Comparison of ENCODE assay signal across 11 cellular contexts in the genomic region with DNA sequence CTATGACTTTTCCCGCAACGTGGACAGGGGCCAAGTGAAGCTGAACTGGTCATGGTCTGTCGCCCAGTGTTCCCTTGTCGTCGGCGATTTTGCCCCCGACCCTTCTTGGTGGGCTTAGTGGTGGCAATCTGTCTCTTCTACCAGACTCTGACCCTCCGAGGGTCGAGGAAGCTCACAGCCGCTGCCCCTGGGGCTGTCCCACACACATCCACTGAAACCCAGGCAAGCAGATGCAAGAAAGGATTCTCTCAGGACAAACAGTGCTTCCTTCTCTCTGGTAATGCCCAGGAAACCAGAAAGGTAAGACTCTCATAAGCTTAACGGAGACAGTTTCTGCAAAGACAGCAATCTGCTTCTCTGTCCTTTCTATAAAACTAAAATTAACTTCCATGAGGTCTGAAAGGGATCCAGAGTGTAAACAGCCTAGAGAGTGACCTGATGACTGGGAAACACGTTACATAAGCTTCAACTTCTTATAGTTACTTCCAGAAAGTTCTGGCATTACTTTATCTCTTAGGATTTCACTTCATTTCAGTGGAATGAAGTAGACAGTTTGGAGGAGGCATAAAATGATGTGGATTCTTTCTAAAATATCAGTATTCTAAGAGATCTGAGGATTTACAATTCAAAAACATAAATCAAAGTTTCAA. TPM values are rescaled to one million over a fixed set of nuclear protein-coding genes. Genes with fewer than 3 reads are reported as not detected.
DNase-seq lines count a peak whose midpoint lies in the region; FAIRE-seq and TF ChIP-seq lines count a peak whose summit lies in the region.
"Had no signal": no experiment of that assay in that cellular context is flagged by ENCODE, and none has a peak within 500 bp of the region (broad histone marks: within the 10 kb centered on the region; RNA-seq: fewer than 3 reads in every experiment).

No MANE protein-coding gene starts in this region.

- H3K9me3 Mint-ChIP-seq in activated CD4-positive, alpha-beta memory T cell treated with anti-CD3 and anti-CD28 coated beads, Interleukin-2, amount 10 ng/mL, durations not matched to agents 7 days and 5 days = no peaks in the 10 kb centered on the region
- H3K9me3 Mint-ChIP-seq: activated CD4-positive, alpha-beta T cell treated with anti-CD3 and anti-CD28 coated beads, Interleukin-2, amount 10 ng/mL, durations not matched to agents 24 days and 14 days; naive thymus-derived CD8-positive, alpha-beta T cell had no signal

- no peaks in the 10 kb centered on the region for H3K36me3 Mint-ChIP-seq in activated CD4-positive, alpha-beta memory T cell treated with anti-CD3 and anti-CD28 coated beads, Interleukin-2, amount 10 ng/mL, durations not matched to agents 7 days and 5 days (ENCODE audit: low read depth)
- H3K36me3 Mint-ChIP-seq: naive thymus-derived CD8-positive, alpha-beta T cell had no signal

- H4K20me1 ChIP-seq in GM23248 (ENCODE audit: insufficient read depth) = no peaks in the 10 kb centered on the region
- no peaks in the 10 kb centered on the region for H4K20me1 ChIP-seq in smooth muscle cell (ENCODE audit: low read depth)

- H3K27me3 Mint-ChIP-seq in activated CD4-positive, alpha-beta memory T cell treated with anti-CD3 and anti-CD28 coated beads, Interleukin-2, amount 10 ng/mL, durations not matched to agents 7 days and 5 days = peaks cover 54% of the 10 kb centered on the region

- peaks cover 46% of the 10 kb centered on the region for H3K79me2 ChIP-seq in GM23248 (ENCODE audit: insufficient read depth)
- H3K79me2 ChIP-seq in smooth muscle cell (ENCODE audit: low read depth) = peaks cover 31% of the 10 kb centered on the region

- H3K9ac ChIP-seq in GM23248 = peak overlapping the region; percentile 78
- H3K9ac ChIP-seq in liver (ENCODE audit: low read depth in 1 of 2, low read length in 2 of 2) = peak overlapping the region; percentile 97 to 98
- H3K9ac ChIP-seq in smooth muscle cell (ENCODE audit: low read depth) = peak overlapping the region; percentile 78

- in situ Hi-C loops in GM23248 (cut with MboI) = loop anchor here (5.0 to 25.0 kb wide), 3 partner anchors 93 to 548 kb away; a partner anchor contains a TSS

- H3F3A ChIP-seq in GM23248 (ENCODE audit: insufficient read depth) (peaks cover 65% of the 10 kb centered on the region), smooth muscle cell (ENCODE audit: low read depth) (peaks cover 18% of the 10 kb centered on the region)

- TF ChIP-seq RAD21 in liver (IDR thresholded peaks at IDR 0.05) = peak in 1 of 2 donors; percentile 12

- no peak for FAIRE-seq in H54 (lab: Jason Lieb, UNC)

- no peak overlapping the region for H3K27ac Mint-ChIP-seq in activated CD4-positive, alpha-beta memory T cell treated with anti-CD3 and anti-CD28 coated beads, Interleukin-2, amount 10 ng/mL, durations not matched to agents 7 days and 5 days
- H3K27ac Mint-ChIP-seq: activated CD4-positive, alpha-beta T cell treated with anti-CD3 and anti-CD28 coated beads, Interleukin-2, amount 10 ng/mL, durations not matched to agents 24 days and 14 days had no signal

- POLR2A ChIA-PET in activated CD4-positive, alpha-beta memory T cell treated with anti-CD3 and anti-CD28 coated beads, Interleukin-2, amount 10 ng/mL, durations not matched to agents 7 days and 5 days (lab: Charles Lee) = interaction anchor here (1.6 kb wide), 1 partner anchor 39 kb away, joined by 7 read pairs; a partner anchor contains a TSS

- H3K9me3 ChIP-seq in GM23248 (ENCODE audit: low read depth) (no peaks in the 10 kb centered on the region), liver (ENCODE audit: control insufficient read depth in 4 of 4, low read length in 3 of 4) (no peaks in the 10 kb centered on the region), smooth muscle cell (replicated peaks; ENCODE audit: low read depth) (no peaks in the 10 kb centered on the region)

- H3K4me3 ChIP-seq in GM23248 (peak overlapping the region; percentile 78), cardiac fibroblast (replicated peaks in 1 of 2; ENCODE audit: low read depth in 2 of 2, low read length in 2 of 2) (peak overlapping the region; percentile 40 to 68), liver (ENCODE audit: low read depth in 1 of 3, low read length in 3 of 3) (peak overlapping the region; percentile 61 to 91 (median 76)), smooth muscle cell (peak overlapping the region; percentile 59)

- CTCF ChIA-PET in activated CD4-positive, alpha-beta memory T cell treated with anti-CD3 and anti-CD28 coated beads, Interleukin-2, amount 10 ng/mL, durations not matched to agents 7 days and 5 days (lab: Charles Lee) = interaction anchor here (0.6 to 2.5 kb wide), 6 partner anchors 35 to 147 kb away, joined by 3 to 12 read pairs (median 4); a partner anchor contains a TSS

- TF ChIP-seq CTCF in cardiac fibroblast (IDR thresholded peaks at IDR 0.05; ENCODE audit: low read depth, low read length) = no peak
- no peak for TF ChIP-seq CTCF in liver (IDR thresholded peaks at IDR 0.05; ENCODE audit: low read depth, low read length, missing input control)
- TF ChIP-seq CTCF in smooth muscle cell (IDR thresholded peaks at IDR 0.05; ENCODE audit: borderline replicate concordance, insufficient read depth, poor library complexity, severe bottlenecking) = no peak

- peaks cover 23% of the 10 kb centered on the region for H3K4me1 Mint-ChIP-seq in activated CD4-positive, alpha-beta memory T cell treated with anti-CD3 and anti-CD28 coated beads, Interleukin-2, amount 10 ng/mL, durations not matched to agents 7 days and 5 days

- H3K4me2 ChIP-seq in GM23248 (ENCODE audit: unreplicated experiment) = peak overlapping the region; percentile 91
- peak overlapping the region; percentile 91 for H3K4me2 ChIP-seq in smooth muscle cell

- H3K4me3 Mint-ChIP-seq in activated CD4-positive, alpha-beta memory T cell treated with anti-CD3 and anti-CD28 coated beads, Interleukin-2, amount 10 ng/mL, durations not matched to agents 7 days and 5 days = no peak overlapping the region

- 1 to 2% methylated on average over 12 of the region's 12 CpGs for WGBS in GM23248 (ENCODE audit: low coverage in 1 of 2, low lambda C conversion rate in 2 of 2, missing lambda C conversion rate in 2 of 2), 2 experiments
- WGBS in liver = 9% methylated on average over 12 of the region's 12 CpGs
- 57% methylated on average over 12 of the region's 12 CpGs for WGBS in smooth muscle cell (ENCODE audit: low lambda C conversion rate)

- peaks cover 49% of the 10 kb centered on the region for H3K4me1 ChIP-seq in GM23248 (ENCODE audit: insufficient read depth)
- peaks cover 0 to 33% (median 16%) of the 10 kb centered on the region in 4 donors for H3K4me1 ChIP-seq in liver (ENCODE audit: control insufficient read depth in 4 of 4, insufficient read depth in 4 of 4, low read length in 3 of 4)
- H3K4me1 ChIP-seq in smooth muscle cell (ENCODE audit: low read depth) = peaks cover 11% of the 10 kb centered on the region

- DNase-seq in GM23248 (peak; percentile 48), cardiac fibroblast (ENCODE audit: low read depth in 2 of 2) (peak; percentile 43 to 49), smooth muscle cell (lab: John Stamatoyannopoulos, UW; ENCODE audit: unreplicated experiment) (no peak), H54 (ENCODE audit: insufficient read length, low spot score) (no peak), mucosa of gallbladder (ENCODE audit: low spot score) (no peak)
- DNase-seq in activated CD4-positive, alpha-beta T cell treated with anti-CD3 and anti-CD28 coated beads for 4 hours = no peak
- no peak for DNase-seq in activated CD4-positive, alpha-beta memory T cell treated with anti-CD3 and anti-CD28 coated beads, Interleukin-2, amount 10 ng/mL, durations not matched to agents 7 days and 5 days
- DNase-seq: activated CD4-positive, alpha-beta T cell treated with anti-CD3 and anti-CD28 coated beads, Interleukin-2, amount 10 ng/mL, durations not matched to agents 24 days and 14 days; NCI-H82 had no signal

- H3K27ac ChIP-seq in GM23248 (peak overlapping the region; percentile 71), liver (ENCODE audit: low read depth in 1 of 2, low read length in 2 of 2) (peak overlapping the region; percentile 95 to 99), smooth muscle cell (ENCODE audit: low read depth) (peak overlapping the region; percentile 90)

- no peaks in the 10 kb centered on the region for H3K36me3 ChIP-seq in GM23248 (ENCODE audit: low read depth)
- H3K36me3 ChIP-seq in liver (ENCODE audit: control insufficient read depth in 4 of 4, insufficient read depth in 3 of 4, low read depth in 1 of 4, low read length in 3 of 4) = no peaks in the 10 kb centered on the region
- H3K36me3 ChIP-seq in smooth muscle cell (ENCODE audit: low read depth) = no peaks in the 10 kb centered on the region

- no peak for TF ChIP-seq POLR2A in H54 (IDR thresholded peaks at IDR 0.05; ENCODE audit: low read depth, low read length)

- no peaks in the 10 kb centered on the region for H3K9me2 ChIP-seq in GM23248 (ENCODE audit: insufficient read depth)

- no peaks in the 10 kb centered on the region for H3K27me3 ChIP-seq in GM23248 (replicated peaks; ENCODE audit: insufficient read depth)
- no peaks in the 10 kb centered on the region for H3K27me3 ChIP-seq in liver (ENCODE audit: control insufficient read depth in 4 of 4, insufficient read depth in 4 of 4, low read length in 3 of 4)
- H3K27me3 ChIP-seq in smooth muscle cell (ENCODE audit: low read depth) = no peaks in the 10 kb centered on the region

- H2AFZ ChIP-seq in GM23248 (peak overlapping the region; percentile 83), smooth muscle cell (ENCODE audit: low read depth) (peak overlapping the region; percentile 89)

TF ChIP-seq in liver, 16 proteins besides CTCF, POLR2A, EP300 and RAD21 (continues in another document):
- TF ChIP-seq FOXA2 (IDR thresholded peaks at IDR 0.05) = peak; percentile 35
- peak; percentile 58 for TF ChIP-seq YY1 (IDR thresholded peaks at IDR 0.05)
- no peak for TF ChIP-seq SP1 (IDR thresholded peaks at IDR 0.05)
- no peak for TF ChIP-seq HNF4A (conservative IDR thresholded peaks at IDR 0.05)
- TF ChIP-seq NR2F2 (IDR thresholded peaks at IDR 0.05) = no peak

RNA-seq across cellular contexts. Expression of a gene that starts 1.2 kb away (rescaled TPM):
- total RNA-seq in GM23248 (2014; rRNA removed; shearing (Covaris generic)) = 20.2 and 23.0 TPM in 2 replicates
- 12.4 and 13.5 TPM in 2 replicates for polyA plus RNA-seq in GM23248 (2016; fragmentation: Nextera tagmentation; extraction: Ambion mirVana)
- total RNA-seq in liver = 10 to 100 TPM in 1 of 2 donors, 1 to 10 TPM in 1; 8.5 to 58.0 TPM
- 10 to 100 TPM; 11.1 to 18.1 TPM for polyA plus RNA-seq in liver
- total RNA-seq in smooth muscle cell = 12.9 and 21.6 TPM in 2 replicates
- polyA plus RNA-seq in smooth muscle cell = 5.8 and 9.5 TPM in 2 replicates
- not detected for total RNA-seq in activated CD4-positive, alpha-beta memory T cell treated with anti-CD3 and anti-CD28 coated beads, Interleukin-2, amount 10 ng/mL, durations not matched to agents 7 days and 5 days
- 58.6 TPM for total RNA-seq in mucosa of gallbladder
- total RNA-seq: activated CD4-positive, alpha-beta T cell treated with anti-CD3 and anti-CD28 coated beads, Interleukin-2, amount 10 ng/mL, durations not matched to agents 24 days and 14 days; naive thymus-derived CD8-positive, alpha-beta T cell had no signal
- polyA plus RNA-seq: naive thymus-derived CD8-positive, alpha-beta T cell had no signal

RNA-seq across cellular contexts. Expression of a gene that starts 39.1 kb away (rescaled TPM):
- 10.1 and 13.3 TPM in 2 replicates for total RNA-seq in GM23248 (2014; rRNA removed; shearing (Covaris generic))
- polyA plus RNA-seq in GM23248 (2016; fragmentation: Nextera tagmentation; extraction: Ambion mirVana) (21.6 and 27.0 TPM in 2 replicates), liver (10 to 100 TPM in 1 of 2 donors, 1 to 10 TPM in 1; 3.8 to 11.9 TPM), smooth muscle cell (8.4 and 12.4 TPM in 2 replicates)
- total RNA-seq in liver (10 to 100 TPM in 1 of 2 donors, 1 to 10 TPM in 1; 10.0 to 14.0 TPM), smooth muscle cell (11.8 and 23.1 TPM in 2 replicates), mucosa of gallbladder (14.4 TPM)
- total RNA-seq in activated CD4-positive, alpha-beta memory T cell treated with anti-CD3 and anti-CD28 coated beads, Interleukin-2, amount 10 ng/mL, durations not matched to agents 7 days and 5 days = 10 to 100 TPM; 22.2 to 26.5 TPM

Comparison
In these comparisons a context has a peak if more than half of its experiments do, and no peak if none do; other contexts are left out.
1. DNase-seq: peak in GM23248 (single experiment) and cardiac fibroblast (2 of 2); none in smooth muscle cell (single experiment), activated CD4-positive, alpha-beta T cell treated with anti-CD3 and anti-CD28 coated beads for 4 hours (0 of 2), H54 (single experiment), activated CD4-positive, alpha-beta memory T cell treated with anti-CD3 and anti-CD28 coated beads, Interleukin-2, amount 10 ng/mL, durations not matched to agents 7 days and 5 days (single experiment) and mucosa of gallbladder (single experiment).
2. RNA of a gene that starts 1.2 kb away (total RNA-seq): 58.6 TPM in mucosa of gallbladder (single experiment), 8.5 to 58.0 TPM in liver, 20.2 to 23.0 TPM in GM23248 and 12.9 to 21.6 TPM in smooth muscle cell; not detected in activated CD4-positive, alpha-beta memory T cell treated with anti-CD3 and anti-CD28 coated beads, Interleukin-2, amount 10 ng/mL, durations not matched to agents 7 days and 5 days; every median in the first group is over 4 times any median in the second.
3. Peak in every context shown above with its lines, with median percentiles within 50 percentile points of each other: H3K27ac ChIP-seq, H3K4me3 ChIP-seq and H3K9ac ChIP-seq.